In genomic region chr7:24229481-24230226, GRCh38 we compare ENCODE assay signal across 1 cellular context.
TF ChIP-seq lines count a peak whose summit lies in the region.

No MANE protein-coding gene starts in this region.

TF ChIP-seq in GM23338, 12 proteins besides CTCF, POLR2A, EP300 and RAD21:
- no peak for TF ChIP-seq ZNF462 (CRISPR knock-in tag; IDR thresholded peaks at IDR 0.05)
- no peak for TF ChIP-seq REST (IDR thresholded peaks at IDR 0.05; ENCODE audit: unreplicated experiment)
- TF ChIP-seq NANOG (IDR thresholded peaks at IDR 0.05; ENCODE audit: borderline replicate concordance): no peak
- TF ChIP-seq CREB1 (CRISPR knock-in tag; IDR thresholded peaks at IDR 0.05; ENCODE audit: low read depth): no peak
- no peak for TF ChIP-seq JUNB (IDR thresholded peaks at IDR 0.05; ENCODE audit: unreplicated experiment)
- no peak for TF ChIP-seq EZH2phosphoT487 (IDR thresholded peaks at IDR 0.05; ENCODE audit: unreplicated experiment)
- no peak for TF ChIP-seq ZNF331 (CRISPR knock-in tag; IDR thresholded peaks at IDR 0.05; ENCODE audit: low read depth)
- no peak for TF ChIP-seq POLR2AphosphoS5 (IDR thresholded peaks at IDR 0.05; ENCODE audit: low read depth)
- no peak for TF ChIP-seq ETS1 (IDR thresholded peaks at IDR 0.05)
- TF ChIP-seq EZH2 (IDR thresholded peaks at IDR 0.05; ENCODE audit: low read depth, unreplicated experiment): no peak
- TF ChIP-seq ZNF114 (CRISPR knock-in tag; IDR thresholded peaks at IDR 0.05): no peak
- TF ChIP-seq STAT1 (IDR thresholded peaks at IDR 0.05; ENCODE audit: unreplicated experiment): no peak
